25 cellular contexts compared by ENCODE assay signal in genomic region chr19:10774893-10775292, GRCh38.
"Had no signal": no experiment of that assay in that cellular context is flagged by ENCODE, and none has a peak within 500 bp of the region (broad histone marks: within the 10 kb centered on the region; RNA-seq: fewer than 3 reads in every experiment).

No MANE protein-coding gene starts in this region.

- H3K9me3 ChIP-seq: colonic mucosa, gastroesophageal sphincter, left ventricle myocardium inferior, right lobe of liver, thoracic aorta, upper lobe of left lung, vagina had no signal

- H3K27ac Mint-ChIP-seq: activated B cell treated with CpG ODN at 0.5 μM for 24 hours; activated T-cell treated with anti-CD3 and anti-CD28 coated beads, Interleukin-2, amount 50 U/mL, for 72 hours had no signal

- H3K27me3 Mint-ChIP-seq: activated B cell treated with CpG ODN at 0.5 μM for 24 hours; activated CD8-positive, alpha-beta T cell treated with anti-CD3 and anti-CD28 coated beads for 36 hours; natural killer cell treated with Interleukin-12 subunit alpha and Interleukin-12 subunit beta and Interleukin-15 and Interleukin-18, amount 100 ng/mL, for 72 hours; stimulated activated naive CD8-positive, alpha-beta T cell treated with anti-CD3 and anti-CD28 coated beads, Interleukin-15, Interleukin-2, amounts not matched to agents 100 ng/mL and 50 ng/mL, for 24 hours had no signal

- H3K4me1 ChIP-seq: colonic mucosa had no signal

- H3K27me3 ChIP-seq: colonic mucosa, dorsolateral prefrontal cortex, gastroesophageal sphincter, hepatocyte, right lobe of liver, upper lobe of left lung, vagina had no signal

- H3K4me3 ChIP-seq: colonic mucosa, dorsolateral prefrontal cortex, gastroesophageal sphincter, hepatocyte, left ventricle myocardium inferior, lung, right lobe of liver, thoracic aorta, upper lobe of left lung, vagina had no signal

- DNase-seq: activated B cell treated with CpG ODN at 0.5 μM for 24 hours; activated CD4-positive, alpha-beta T cell treated with anti-CD3 and anti-CD28 coated beads, Interleukin-2, amount 50 U/mL, for 1 hour; activated CD8-positive, alpha-beta T cell treated with anti-CD3 and anti-CD28 coated beads for 36 hours; activated effector memory CD4-positive, alpha-beta T cell treated with anti-CD3 and anti-CD28 coated beads, Interleukin-2, amount 50 U/mL, for 16 hours; activated naive CD4-positive, alpha-beta T cell treated with anti-CD3 and anti-CD28 coated beads, Interleukin-2, amount 50 U/mL, for 16 hours; activated T-cell treated with anti-CD3 and anti-CD28 coated beads, Interleukin-2, amount 50 U/mL, for 72 hours; cerebellar nuclear complex; colonic mucosa; dorsolateral prefrontal cortex; effector memory CD4-positive, alpha-beta T cell; erythroblast; islet precursor cell; left ventricle myocardium inferior; mesendoderm; right lobe of liver; stimulated activated CD4-positive, alpha-beta T cell treated with anti-CD3 and anti-CD28 coated beads, Interleukin-4, amount 100 ng/mL, for 1 hour; T-helper 2 cell; upper lobe of left lung had no signal

- H3K27ac ChIP-seq: colonic mucosa, gastroesophageal sphincter, hepatocyte, left ventricle myocardium inferior, right lobe of liver, thoracic aorta, upper lobe of left lung, vagina had no signal

- H3K9me3 Mint-ChIP-seq: activated B cell treated with CpG ODN at 0.5 μM for 24 hours; activated CD8-positive, alpha-beta T cell treated with anti-CD3 and anti-CD28 coated beads for 36 hours; activated T-cell treated with anti-CD3 and anti-CD28 coated beads, Interleukin-2, amount 50 U/mL, for 72 hours; natural killer cell treated with Interleukin-12 subunit alpha and Interleukin-12 subunit beta and Interleukin-15 and Interleukin-18, amount 100 ng/mL, for 72 hours; stimulated activated naive CD8-positive, alpha-beta T cell treated with anti-CD3 and anti-CD28 coated beads, Interleukin-15, Interleukin-2, amounts not matched to agents 100 ng/mL and 50 ng/mL, for 24 hours had no signal

- H3K4me3 Mint-ChIP-seq: activated B cell treated with CpG ODN at 0.5 μM for 24 hours; activated CD8-positive, alpha-beta T cell treated with anti-CD3 and anti-CD28 coated beads for 36 hours; activated T-cell treated with anti-CD3 and anti-CD28 coated beads, Interleukin-2, amount 50 U/mL, for 72 hours; natural killer cell treated with Interleukin-12 subunit alpha and Interleukin-12 subunit beta and Interleukin-15 and Interleukin-18, amount 100 ng/mL, for 72 hours; stimulated activated naive CD8-positive, alpha-beta T cell treated with anti-CD3 and anti-CD28 coated beads, Interleukin-15, Interleukin-2, amounts not matched to agents 100 ng/mL and 50 ng/mL, for 24 hours had no signal

- ATAC-seq: activated CD8-positive, alpha-beta T cell treated with anti-CD3 and anti-CD28 coated beads for 36 hours; activated T-cell treated with anti-CD3 and anti-CD28 coated beads, Interleukin-2, amount 50 U/mL, for 72 hours; gastroesophageal sphincter; natural killer cell treated with Interleukin-12 subunit alpha and Interleukin-12 subunit beta and Interleukin-15 and Interleukin-18, amount 100 ng/mL, for 72 hours; right lobe of liver had no signal
